Comparison of ENCODE assay signal across 19 cellular contexts in the genomic region with DNA sequence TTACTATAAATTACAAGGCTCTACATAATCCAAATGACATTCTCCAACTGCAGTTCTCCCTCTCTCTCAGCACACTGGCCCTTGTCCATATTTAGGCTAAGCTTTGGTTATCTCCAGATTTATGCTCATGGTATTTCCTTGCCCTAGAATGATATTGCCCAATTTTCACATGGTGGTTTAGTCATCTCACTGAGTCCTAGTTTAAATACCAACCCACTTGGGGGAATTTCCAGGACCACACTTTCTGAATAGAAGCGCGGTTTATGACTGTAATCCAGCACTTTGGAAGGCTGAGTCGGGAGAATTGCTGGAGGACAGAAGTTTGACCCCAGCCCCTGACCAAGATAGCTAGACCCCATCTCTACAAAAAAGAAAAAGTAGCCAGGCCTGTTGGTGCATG.
DNase-seq lines count a peak whose midpoint lies in the region; ATAC-seq and TF ChIP-seq lines count a peak whose summit lies in the region.
"Had no signal": no experiment of that assay in that cellular context is flagged by ENCODE, and none has a peak within 500 bp of the region (broad histone marks: within the 10 kb centered on the region; RNA-seq: fewer than 3 reads in every experiment).

No MANE protein-coding gene starts in this region.

- H3K4me3 ChIP-seq in choroid plexus epithelial cell (ENCODE audit: low read depth, low read length) (no peak overlapping the region), left lung (no peak overlapping the region)
- H3K4me3 ChIP-seq: esophagus squamous epithelium, spleen had no signal

- H3K36me3 ChIP-seq in left lung = no peaks in the 10 kb centered on the region
- H3K36me3 ChIP-seq: esophagus squamous epithelium, spleen had no signal

- intact Hi-C loops in left lung (cut with DNase I) = no loop called here

- TF ChIP-seq CTCF in AG09319 (IDR thresholded peaks at IDR 0.05; ENCODE audit: low read depth, low read length) (no peak), choroid plexus epithelial cell (conservative IDR thresholded peaks at IDR 0.05; ENCODE audit: low read depth, low read length) (no peak), left lung (IDR thresholded peaks at IDR 0.05) (no peak)

- H3K4me1 ChIP-seq in left lung = no peaks in the 10 kb centered on the region
- H3K4me1 ChIP-seq: Caco-2, esophagus squamous epithelium, spleen had no signal

- ATAC-seq in left lung (peak; percentile 35), HG02840 (IDR thresholded peaks at IDR 0.05; ENCODE audit: low FRiP score, unreplicated experiment) (no peak), GM21576 (IDR thresholded peaks at IDR 0.05; ENCODE audit: unreplicated experiment) (no peak), HG02623 (IDR thresholded peaks at IDR 0.05; ENCODE audit: unreplicated experiment) (no peak), GM21447 (IDR thresholded peaks at IDR 0.05; ENCODE audit: unreplicated experiment) (no peak)
- ATAC-seq: activated CD8-positive, alpha-beta T cell treated with anti-CD3 and anti-CD28 coated beads for 36 hours; left ventricle myocardium superior had no signal

- DNase-seq in AG09319 (ENCODE audit: extremely low read depth, low read depth) (peak; percentile 47), OCI-M1 (lab: John Stamatoyannopoulos, UW) (peak; percentile 1), choroid plexus epithelial cell (ENCODE audit: low read depth) (peak; percentile 57), left lung (no peak)
- DNase-seq: activated CD8-positive, alpha-beta T cell treated with anti-CD3 and anti-CD28 coated beads for 36 hours; anterior cingulate cortex; Caco-2; dermis blood vessel endothelial cell; esophagus squamous epithelium; Kasumi-1; left ventricle myocardium superior; NCI-H1694 treated with DMSO at 0.1 percent for 48 hours; NCI-H524; spleen; stimulated activated naive CD4-positive, alpha-beta T cell had no signal

- no peaks in the 10 kb centered on the region for H3K9me3 ChIP-seq in left lung
- H3K9me3 ChIP-seq: Caco-2, esophagus squamous epithelium, spleen had no signal

- H3K27me3 ChIP-seq in left lung = no peaks in the 10 kb centered on the region
- H3K27me3 ChIP-seq: esophagus squamous epithelium, spleen had no signal

- no peak overlapping the region for H3K27ac ChIP-seq in left lung
- H3K27ac ChIP-seq: esophagus squamous epithelium, spleen had no signal

Comparison
In these comparisons a context has a peak if more than half of its experiments do, and no peak if none do; other contexts are left out.
1. DNase-seq: peak in AG09319 (single experiment), OCI-M1 (single experiment) and choroid plexus epithelial cell (single experiment); none in left lung (0 of 2).